ENCODE assay signal across 2 cellular contexts in genomic region chr12:132692030-132692429, GRCh38.
TF ChIP-seq lines count a peak whose summit lies in the region.

No MANE protein-coding gene starts in this region.

TF ChIP-seq in K562, 482 proteins besides CTCF, POLR2A, EP300 and RAD21:
- TF ChIP-seq, protein P1, sequence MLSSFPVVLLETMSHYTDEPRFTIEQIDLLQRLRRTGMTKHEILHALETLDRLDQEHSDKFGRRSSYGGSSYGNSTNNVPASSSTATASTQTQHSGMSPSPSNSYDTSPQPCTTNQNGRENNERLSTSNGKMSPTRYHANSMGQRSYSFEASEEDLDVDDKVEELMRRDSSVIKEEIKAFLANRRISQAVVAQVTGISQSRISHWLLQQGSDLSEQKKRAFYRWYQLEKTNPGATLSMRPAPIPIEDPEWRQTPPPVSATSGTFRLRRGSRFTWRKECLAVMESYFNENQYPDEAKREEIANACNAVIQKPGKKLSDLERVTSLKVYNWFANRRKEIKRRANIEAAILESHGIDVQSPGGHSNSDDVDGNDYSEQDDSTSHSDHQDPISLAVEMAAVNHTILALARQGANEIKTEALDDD (IDR thresholded peaks at IDR 0.05) = peak; percentile 97
TF ChIP-seq in K562: peak in this region for 1; not testable (repeated sequence) for 481.

TF ChIP-seq in H1, 55 proteins besides CTCF, POLR2A, EP300 and RAD21:
- TF ChIP-seq BRCA1 (IDR thresholded peaks at IDR 0.05; ENCODE audit: low read depth, low read length) = peak; percentile 73; the same call in 1 of the 2 replicates
TF ChIP-seq in H1: peak in this region for 1; not testable (repeated sequence) for 54.
